21 cellular contexts compared by ENCODE assay signal in the genomic region with DNA sequence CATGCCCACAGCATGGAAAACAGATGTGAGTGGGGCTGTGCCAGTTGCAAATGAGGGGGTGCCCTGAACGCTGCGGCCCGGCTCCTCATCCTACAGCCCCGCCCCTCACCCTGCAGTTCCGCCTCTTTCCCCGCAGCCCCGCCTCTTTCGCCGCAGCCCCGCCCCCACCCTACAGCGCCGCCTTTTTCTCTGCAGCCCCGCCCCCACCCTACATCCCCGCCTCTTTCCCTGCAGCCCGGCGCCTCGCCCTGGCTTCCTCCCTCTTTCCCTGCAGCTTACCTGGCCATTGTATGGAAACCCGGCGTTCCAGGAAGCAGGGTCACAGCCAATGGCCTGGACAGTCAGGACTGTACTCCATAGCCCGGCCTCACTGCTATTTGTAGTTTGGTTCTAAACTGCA.
DNase-seq lines count a peak whose midpoint lies in the region; FAIRE-seq and TF ChIP-seq lines count a peak whose summit lies in the region.
"Had no signal": no experiment of that assay in that cellular context is flagged by ENCODE, and none has a peak within 500 bp of the region (broad histone marks: within the 10 kb centered on the region; RNA-seq: fewer than 3 reads in every experiment).

No MANE protein-coding gene starts in this region.

- no peak overlapping the region for H3K4ac ChIP-seq in H9 (ENCODE audit: low read depth, low read length)

- no peaks in the 10 kb centered on the region for H3K36me3 ChIP-seq in small intestine (ENCODE audit: control insufficient read depth in 2 of 2, insufficient read depth in 2 of 2, low read length in 2 of 2)
- H3K36me3 ChIP-seq: adrenal gland had no signal

- no peak overlapping the region for H2BK120ac ChIP-seq in H9 (ENCODE audit: low read depth, low read length, poor library complexity, severe bottlenecking)

- no peak overlapping the region for H3K4me3 ChIP-seq in small intestine (ENCODE audit: low read depth in 1 of 2, low read length in 2 of 2)
- H3K4me3 ChIP-seq: adrenal gland had no signal

- H3T11ph ChIP-seq in H9 (ENCODE audit: low read length) = no peak overlapping the region

- no peak overlapping the region for H3K27ac Mint-ChIP-seq in H9
- H3K27ac Mint-ChIP-seq: dendritic cell treated with granulocyte-macrophage colony-stimulating factor and Interleukin-4, amounts not matched to agents 40 ng/mL and 50 ng/mL, for 4 days; natural killer cell treated with Interleukin-12 subunit alpha and Interleukin-12 subunit beta and Interleukin-15 and Interleukin-18, amount 100 ng/mL, for 72 hours; progenitor cell of endocrine pancreas; stimulated activated memory B cell treated with anti-CD40 and anti-IgM and Interleukin-4, amounts not matched to agents 10 μg/mL and 1 μg/mL and 100 μg/mL, for 72 hours had no signal

- no peaks in the 10 kb centered on the region; a peak in 1 of 7 replicates for H3K36me3 Mint-ChIP-seq in H9 (ENCODE audit: insufficient read depth in 1 of 3, low read depth in 3 of 3)
- H3K36me3 Mint-ChIP-seq: natural killer cell treated with Interleukin-12 subunit alpha and Interleukin-12 subunit beta and Interleukin-15 and Interleukin-18, amount 100 ng/mL, for 72 hours; stimulated activated memory B cell treated with anti-CD40 and anti-IgM and Interleukin-4, amounts not matched to agents 10 μg/mL and 1 μg/mL and 100 μg/mL, for 72 hours had no signal

- H3K27me3 ChIP-seq in H9 (ENCODE audit: insufficient read depth, low read length) (no peaks in the 10 kb centered on the region), small intestine (ENCODE audit: control insufficient read depth in 2 of 2, insufficient read depth in 2 of 2, low read length in 2 of 2) (no peaks in the 10 kb centered on the region)

- H2BK12ac ChIP-seq in H9 (ENCODE audit: insufficient read length, low read depth, low read length) = no peak overlapping the region

- H3K79me1 ChIP-seq in H9 (ENCODE audit: insufficient read depth, low read depth, low read length, poor library complexity, severe bottlenecking) = no peaks in the 10 kb centered on the region

- H2BK5ac ChIP-seq in H9 (ENCODE audit: insufficient read length, low read length) = no peak overlapping the region

- no peak overlapping the region for H3K23ac ChIP-seq in H9 (ENCODE audit: insufficient read length, low read depth, low read length)

- no peak overlapping the region for H2BK15ac ChIP-seq in H9 (ENCODE audit: low read depth, low read length)

- no peaks in the 10 kb centered on the region for H4K20me1 ChIP-seq in H9 (ENCODE audit: control insufficient read depth, insufficient read depth, insufficient read length)

- no peak overlapping the region for H3K9ac ChIP-seq in H9 (ENCODE audit: extremely low read depth, insufficient read length, low read length)

- no peak overlapping the region for H3K56ac ChIP-seq in H9 (ENCODE audit: insufficient read length, low read depth, low read length)

- peaks cover 25% of the 10 kb centered on the region for H3K27me3 Mint-ChIP-seq in H9 (ENCODE audit: low read depth)

- H2AK5ac ChIP-seq in H9 (ENCODE audit: insufficient read length, low read length) = no peak overlapping the region

- peaks cover 8 to 13% of the 10 kb centered on the region in 2 experiments for H3K4me1 Mint-ChIP-seq in H9

- no peak overlapping the region; a peak in 3 of 5 replicates for H3K4me3 Mint-ChIP-seq in H9
- H3K4me3 Mint-ChIP-seq: dendritic cell treated with granulocyte-macrophage colony-stimulating factor and Interleukin-4, amounts not matched to agents 40 ng/mL and 50 ng/mL, for 4 days; natural killer cell treated with Interleukin-12 subunit alpha and Interleukin-12 subunit beta and Interleukin-15 and Interleukin-18, amount 100 ng/mL, for 72 hours; stimulated activated memory B cell treated with anti-CD40 and anti-IgM and Interleukin-4, amounts not matched to agents 10 μg/mL and 1 μg/mL and 100 μg/mL, for 72 hours had no signal

- WGBS in H9 (ENCODE audit: extremely low coverage, insufficient read length, low lambda C conversion rate) = no CpG with 5 or more reads among the region's 20 CpGs
- 26 to 48% (median 40%) methylated on average over 18 to 20 of the region's 20 CpGs for WGBS in small intestine, 3 donors

- H4K91ac ChIP-seq in H9 (ENCODE audit: insufficient read length, low read depth, low read length) = no peak overlapping the region

- H3K18ac ChIP-seq in H9 (ENCODE audit: insufficient read length, low read depth, low read length) = peak overlapping the region; percentile 56

- H2BK20ac ChIP-seq in H9 (ENCODE audit: low read depth, low read length, poor library complexity, severe bottlenecking) = no peak overlapping the region

- peak overlapping the region; percentile 14 for H2AFZ ChIP-seq in H9 (ENCODE audit: low read length)

- H3K23me2 ChIP-seq in H9 (ENCODE audit: insufficient read length, low read depth, low read length, poor library complexity, severe bottlenecking) = no peaks in the 10 kb centered on the region

- no peak overlapping the region for H4K8ac ChIP-seq in H9 (replicated peaks; ENCODE audit: insufficient read length, low read depth, low read length)

- H3K9me3 Mint-ChIP-seq in H9 = no peaks in the 10 kb centered on the region
- H3K9me3 Mint-ChIP-seq: dendritic cell treated with granulocyte-macrophage colony-stimulating factor and Interleukin-4, amounts not matched to agents 40 ng/mL and 50 ng/mL, for 4 days; natural killer cell treated with Interleukin-12 subunit alpha and Interleukin-12 subunit beta and Interleukin-15 and Interleukin-18, amount 100 ng/mL, for 72 hours; stimulated activated memory B cell treated with anti-CD40 and anti-IgM and Interleukin-4, amounts not matched to agents 10 μg/mL and 1 μg/mL and 100 μg/mL, for 72 hours had no signal

- H3K4me2 ChIP-seq in H9 (ENCODE audit: insufficient read depth, insufficient read length, low read length) = peak overlapping the region; percentile 43

- no peaks in the 10 kb centered on the region for H3K79me2 ChIP-seq in H9 (ENCODE audit: insufficient read depth, low read length)

- H3K4me1 ChIP-seq in H9 (ENCODE audit: insufficient read depth, low read length) = no peaks in the 10 kb centered on the region
- no peaks in the 10 kb centered on the region for H3K4me1 ChIP-seq in small intestine (ENCODE audit: control insufficient read depth in 2 of 2, insufficient read depth in 1 of 2, low read depth in 1 of 2, low read length in 1 of 2)
- H3K4me1 ChIP-seq: adrenal gland had no signal

- no peak overlapping the region for H3K27ac ChIP-seq in H9 (ENCODE audit: insufficient read length, low read depth, low read length)
- no peak overlapping the region for H3K27ac ChIP-seq in small intestine (ENCODE audit: low read depth in 1 of 2, low read length in 1 of 2)
- H3K27ac ChIP-seq: adrenal gland had no signal

- no peak for FAIRE-seq in small intestine (lab: Jason Lieb, UNC)
- FAIRE-seq: bronchial epithelial cell had no signal

- no peak overlapping the region for H4K5ac ChIP-seq in H9 (ENCODE audit: insufficient read length, low read depth, low read length)

- peak; percentile 82 for DNase-seq in H9
- DNase-seq in SW480 (ENCODE audit: low spot score) = peak; percentile 89
- peak; percentile 12 for DNase-seq in iPS DF 19.7 (ENCODE audit: low read depth, low spot score)
- peak; percentile 57 for DNase-seq in small intestine
- DNase-seq in DMS79 (lab: John Stamatoyannopoulos, UW) = no peak
- DNase-seq in ACHN = no peak
- no peak for DNase-seq in DMS 273 (lab: John Stamatoyannopoulos, UW; ENCODE audit: unreplicated experiment)
- DNase-seq: adrenal gland; COR-L47; foreskin fibroblast; hippocampal formation; NCI-H1694; NCI-H82; OCI-M1; SHP77; stimulated activated CD4-positive, alpha-beta T cell treated with anti-CD3 and anti-CD28 coated beads, Interleukin-1b, Interleukin-23, amount 100 ng/mL, for 48 hours had no signal

- no peak overlapping the region for H3K14ac ChIP-seq in H9 (ENCODE audit: insufficient read depth, low read length)

- TF ChIP-seq CTCF in H9 (conservative IDR thresholded peaks at IDR 0.05) = no peak

- in situ Hi-C loops in ACHN (cut with HindIII; ENCODE audit: low pct_ligation_motif_present, low pct_unique_long_range_greater_than_20kb, low sequenced_read_pairs) = no loop called here

- no peaks in the 10 kb centered on the region for H3K9me3 ChIP-seq in H9 (ENCODE audit: control insufficient read depth, low read depth, low read length)
- no peaks in the 10 kb centered on the region for H3K9me3 ChIP-seq in small intestine (ENCODE audit: control insufficient read depth, low read depth)
- H3K9me3 ChIP-seq: adrenal gland had no signal

Comparison
In these comparisons a context has a peak if more than half of its experiments do, and no peak if none do; other contexts are left out.
1. DNase-seq: peak in H9 (single experiment), SW480 (single experiment), iPS DF 19.7 (single experiment) and small intestine (single experiment); none in DMS79 (single experiment), ACHN (single experiment) and DMS 273 (single experiment).